In the genomic region with DNA sequence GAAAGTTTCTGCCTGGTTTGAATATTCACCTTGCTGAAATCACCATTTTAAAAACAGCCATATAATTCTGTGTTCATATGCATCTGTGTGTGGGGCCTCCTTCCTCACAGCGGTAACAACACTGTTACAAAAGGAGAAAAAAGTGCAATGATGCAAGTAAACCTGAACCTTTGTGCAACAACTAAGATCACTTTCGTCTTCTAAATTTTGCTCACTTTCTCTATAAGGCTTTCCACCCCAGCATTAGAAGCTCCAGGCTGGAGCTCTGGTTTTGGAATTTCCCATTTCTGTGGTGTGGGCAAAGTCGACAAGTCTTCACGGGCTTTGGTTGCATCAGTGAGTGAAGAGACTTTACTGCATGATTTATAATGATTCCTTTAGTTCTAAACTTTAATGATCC, we compare ENCODE assay signal across 15 cellular contexts. TPM values are rescaled to one million over a fixed set of nuclear protein-coding genes. Genes with fewer than 3 reads are reported as not detected.
DNase-seq lines count a peak whose midpoint lies in the region; ATAC-seq and TF ChIP-seq lines count a peak whose summit lies in the region.
"Had no signal": no experiment of that assay in that cellular context is flagged by ENCODE, and none has a peak within 500 bp of the region (broad histone marks: within the 10 kb centered on the region; RNA-seq: fewer than 3 reads in every experiment).

No MANE protein-coding gene starts in this region.

- peaks cover 0 to 1% of the 10 kb centered on the region in 2 donors for H3K27me3 Mint-ChIP-seq in CD4-positive, alpha-beta memory T cell

- H3K4me1 Mint-ChIP-seq in CD4-positive, alpha-beta memory T cell: no peaks in the 10 kb centered on the region

- H3K4me3 Mint-ChIP-seq in CD4-positive, alpha-beta memory T cell: no peak overlapping the region
- H3K4me3 Mint-ChIP-seq: HFFc6 had no signal

- no peak overlapping the region for H3K27ac ChIP-seq in CD4-positive, alpha-beta memory T cell (ENCODE audit: low read depth, low read length)

- no peaks in the 10 kb centered on the region for H3K36me3 ChIP-seq in CD4-positive, alpha-beta memory T cell (ENCODE audit: insufficient read depth, low read length)
- H3K36me3 ChIP-seq: BE2C, uterus had no signal

- H3K4me1 ChIP-seq in CD4-positive, alpha-beta memory T cell (ENCODE audit: insufficient read depth, low read length): no peaks in the 10 kb centered on the region

- no peaks in the 10 kb centered on the region for H3K27me3 ChIP-seq in CD4-positive, alpha-beta memory T cell (ENCODE audit: insufficient read depth, low read length)
- H3K27me3 ChIP-seq: BE2C, uterus had no signal

- H3K36me3 Mint-ChIP-seq in CD4-positive, alpha-beta memory T cell: no peaks in the 10 kb centered on the region

- no peak for DNase-seq in NCI-H2029 (lab: John Stamatoyannopoulos, UW)
- no peak for DNase-seq in activated CD4-positive, alpha-beta T cell treated with anti-CD3 and anti-CD28 coated beads, Interleukin-2, amount 50 U/mL, for 1 hour
- DNase-seq in activated CD4-positive, alpha-beta T cell treated with anti-CD3 and anti-CD28 coated beads, Interleukin-2, amount 50 U/mL, for 4 hours: no peak
- no peak for DNase-seq in CD4-positive, alpha-beta memory T cell
- DNase-seq: activated CD4-positive, CD25-positive, alpha-beta regulatory T cell; BE2C; HFFc6; SIG-M5; uterus had no signal

- H3K9me3 Mint-ChIP-seq in CD4-positive, alpha-beta memory T cell: no peaks in the 10 kb centered on the region
- H3K9me3 Mint-ChIP-seq: activated T-helper 2 cell treated with anti-CD3 and anti-CD28 coated beads, Interferon-gamma antibody, Interleukin-2, Interleukin-4, amounts not matched to agents 10 μg/mL and 5 μg/mL and 100 μg/mL, durations not matched to agents 14 hours and 24 hours and 36 hours; HFFc6 had no signal

- peak; percentile 56 for ATAC-seq in GM21576 (IDR thresholded peaks at IDR 0.05; ENCODE audit: unreplicated experiment)
- peak; percentile 52 for ATAC-seq in HG03457 (IDR thresholded peaks at IDR 0.05; ENCODE audit: unreplicated experiment)
- ATAC-seq in esophagus mucosa: peak; percentile 21
- ATAC-seq: K562 had no signal

- TF ChIP-seq CTCF in GM12875 (IDR thresholded peaks at IDR 0.05; ENCODE audit: borderline replicate concordance, insufficient read depth, low read depth, low read length): no peak

- H3K27ac Mint-ChIP-seq in CD4-positive, alpha-beta memory T cell: no peak overlapping the region
- H3K27ac Mint-ChIP-seq: activated T-helper 2 cell treated with anti-CD3 and anti-CD28 coated beads, Interferon-gamma antibody, Interleukin-2, Interleukin-4, amounts not matched to agents 10 μg/mL and 5 μg/mL and 100 μg/mL, durations not matched to agents 14 hours and 24 hours and 36 hours; HFFc6 had no signal

- no peaks in the 10 kb centered on the region for H3K9me3 ChIP-seq in CD4-positive, alpha-beta memory T cell (ENCODE audit: control insufficient read depth in 1 of 2, low read length in 2 of 2)
- H3K9me3 ChIP-seq: BE2C, uterus had no signal

- intact Hi-C loops in CD4-positive, alpha-beta memory T cell (cut with micrococcal nuclease): no loop called here

- peak overlapping the region; percentile 6 for H3K4me3 ChIP-seq in GM12875 (ENCODE audit: low read depth, low read length)
- no peak overlapping the region for H3K4me3 ChIP-seq in CD4-positive, alpha-beta memory T cell (ENCODE audit: low read length in 2 of 2)
- H3K4me3 ChIP-seq: K562, uterus had no signal

- POLR2A ChIA-PET in CD4-positive, alpha-beta memory T cell (lab: Charles Lee; ENCODE audit: partially characterized antibody): no interaction called here

- CTCF ChIA-PET in CD4-positive, alpha-beta memory T cell (lab: Charles Lee; ENCODE audit: partially characterized antibody): interaction anchor here (0.8 to 1.3 kb wide), 2 partner anchors 19 to 94 kb away, joined by 3 read pairs; a partner anchor contains a TSS

RNA-seq across cellular contexts. Expression of a gene that starts 18.4 kb away (rescaled TPM):
- total RNA-seq in esophagus mucosa: 10.8 TPM
- total RNA-seq in CD4-positive, alpha-beta memory T cell: under 1 TPM; 0.69 to 0.70 TPM
- under 1 TPM in 1 of 2 donors, not detected in 1; 0.16 TPM for polyA plus RNA-seq in CD4-positive, alpha-beta memory T cell

RNA-seq across cellular contexts. Expression of a gene that starts 18.7 kb away (rescaled TPM):
- 49.9 TPM for total RNA-seq in esophagus mucosa
- 10 to 100 TPM; 43.9 to 49.4 TPM for total RNA-seq in CD4-positive, alpha-beta memory T cell
- 10 to 100 TPM; 22.3 to 25.9 TPM for polyA plus RNA-seq in CD4-positive, alpha-beta memory T cell
